Comparison of ENCODE assay signal across 9 cellular contexts in genomic region chr19:46088101-46088500, GRCh38. TPM values are rescaled to one million over a fixed set of nuclear protein-coding genes. Genes with fewer than 3 reads are reported as not detected.
"Had no signal": no experiment of that assay in that cellular context is flagged by ENCODE, and none has a peak within 500 bp of the region (broad histone marks: within the 10 kb centered on the region; RNA-seq: fewer than 3 reads in every experiment).

No MANE protein-coding gene starts in this region.

- DNase-seq: GDM1, GF-D8 had no signal

- ATAC-seq: GM12878 had no signal

- FAIRE-seq: G401.6, GM12878, GM12891, GM12892, GM18507, GM19239 had no signal

- H3K4me3 ChIP-seq: GM12878 had no signal

RNA-seq across cellular contexts. Expression of gene IGFL3, which starts 36.4 kb away (rescaled TPM):
- total RNA-seq: GM12878 had no signal
- polyA plus RNA-seq: GM12878 had no signal

RNA-seq across cellular contexts. Expression of gene IGFL4, which starts 47.3 kb away (rescaled TPM):
- total RNA-seq: G401, GM12878 had no signal
- polyA plus RNA-seq: GM12878 had no signal

RNA-seq across cellular contexts. Expression of gene IGFL2, which starts 59.9 kb away (rescaled TPM):
- total RNA-seq: GM12878 had no signal
